ENCODE assay signal across 9 cellular contexts in the genomic region with DNA sequence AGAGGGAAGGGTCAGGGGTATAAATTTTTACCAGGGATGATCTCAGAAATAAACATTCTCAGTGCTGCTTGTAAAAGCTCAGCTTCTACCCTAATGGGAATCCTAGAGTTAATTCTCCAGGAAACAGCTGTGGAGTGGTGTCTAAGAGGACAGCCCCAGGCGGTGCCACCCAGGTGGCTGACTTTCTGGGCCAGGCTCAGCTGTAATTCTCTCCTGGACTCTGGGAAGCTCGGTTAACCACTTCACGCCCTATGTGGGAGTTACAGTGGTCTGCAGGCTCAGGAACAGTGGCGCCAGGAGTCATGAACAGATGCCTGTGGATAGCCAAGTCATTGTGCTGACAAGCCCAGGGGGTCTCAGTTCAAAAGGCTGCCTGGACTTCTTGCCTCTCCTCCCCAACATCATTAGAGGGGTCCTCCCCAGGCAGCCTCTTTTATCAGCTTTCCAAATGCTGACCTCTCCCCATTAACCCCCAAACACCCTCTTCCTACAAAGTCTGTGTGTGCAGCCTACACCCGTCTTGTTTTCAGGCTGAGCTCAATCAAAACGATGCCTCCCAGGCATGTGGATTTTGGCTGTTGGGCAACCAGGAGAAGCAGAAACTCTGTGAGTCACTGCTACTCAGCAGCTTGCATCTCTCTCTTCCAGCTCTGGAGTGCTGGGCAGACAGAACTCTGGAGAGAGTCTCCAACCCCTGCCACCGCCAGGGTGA. TPM values are rescaled to one million over a fixed set of nuclear protein-coding genes. Genes with fewer than 3 reads are reported as not detected.
A peak's percentile ranks its signal among the peaks of the same experiment; 100 is the strongest.
DNase-seq lines count a peak whose midpoint lies in the region; ATAC-seq and TF ChIP-seq lines count a peak whose summit lies in the region.
"Had no signal": no experiment of that assay in that cellular context is flagged by ENCODE, and none has a peak within 500 bp of the region (broad histone marks: within the 10 kb centered on the region; RNA-seq: fewer than 3 reads in every experiment).

No MANE protein-coding gene starts in this region.

- H3K4me3 ChIP-seq in cardiac fibroblast (replicated peaks in 1 of 2; ENCODE audit: low read depth in 2 of 2, low read length in 2 of 2) = no peak overlapping the region
- H3K4me3 ChIP-seq: Peyer's patch had no signal

- DNase-seq in GM04504 (ENCODE audit: low read depth) = peak; percentile 78
- DNase-seq in NCI-H2227 (lab: John Stamatoyannopoulos, UW; ENCODE audit: unreplicated experiment) = peak; percentile 37
- DNase-seq in cardiac fibroblast (ENCODE audit: low read depth in 2 of 2) = peak; percentile 78 to 79
- DNase-seq in pons (ENCODE audit: low spot score) = peak; percentile 9
- DNase-seq in sciatic nerve (ENCODE audit: low spot score) = no peak
- DNase-seq in NOMO-1 treated with DMSO at 0.1 percent for 48 hours (lab: John Stamatoyannopoulos, UW; ENCODE audit: unreplicated experiment) = no peak
- DNase-seq: Peyer's patch had no signal

- ATAC-seq in sciatic nerve (no peak), GM19351 (IDR thresholded peaks at IDR 0.05; ENCODE audit: unreplicated experiment) (no peak), GM18511 (IDR thresholded peaks at IDR 0.05; ENCODE audit: unreplicated experiment) (no peak)

- intact Hi-C loops in sciatic nerve (cut with DNase I) = no loop called here

- peak; percentile 5 for TF ChIP-seq CTCF in cardiac fibroblast (IDR thresholded peaks at IDR 0.05; ENCODE audit: low read depth, low read length)

RNA-seq across cellular contexts. Expression of a gene that starts 1.2 kb away (rescaled TPM):
- total RNA-seq in sciatic nerve = 0.80 TPM

RNA-seq across cellular contexts. Expression of a gene that starts 43.0 kb away (rescaled TPM):
- total RNA-seq in sciatic nerve = 10.7 TPM

Comparison
In these comparisons a context has a peak if more than half of its experiments do, and no peak if none do; other contexts are left out.
1. DNase-seq: peak in GM04504 (single experiment), NCI-H2227 (single experiment), cardiac fibroblast (2 of 2) and pons (single experiment); none in sciatic nerve (single experiment) and NOMO-1 treated with DMSO at 0.1 percent for 48 hours (single experiment).